Comparison of ENCODE assay signal across 8 cellular contexts in the genomic region with DNA sequence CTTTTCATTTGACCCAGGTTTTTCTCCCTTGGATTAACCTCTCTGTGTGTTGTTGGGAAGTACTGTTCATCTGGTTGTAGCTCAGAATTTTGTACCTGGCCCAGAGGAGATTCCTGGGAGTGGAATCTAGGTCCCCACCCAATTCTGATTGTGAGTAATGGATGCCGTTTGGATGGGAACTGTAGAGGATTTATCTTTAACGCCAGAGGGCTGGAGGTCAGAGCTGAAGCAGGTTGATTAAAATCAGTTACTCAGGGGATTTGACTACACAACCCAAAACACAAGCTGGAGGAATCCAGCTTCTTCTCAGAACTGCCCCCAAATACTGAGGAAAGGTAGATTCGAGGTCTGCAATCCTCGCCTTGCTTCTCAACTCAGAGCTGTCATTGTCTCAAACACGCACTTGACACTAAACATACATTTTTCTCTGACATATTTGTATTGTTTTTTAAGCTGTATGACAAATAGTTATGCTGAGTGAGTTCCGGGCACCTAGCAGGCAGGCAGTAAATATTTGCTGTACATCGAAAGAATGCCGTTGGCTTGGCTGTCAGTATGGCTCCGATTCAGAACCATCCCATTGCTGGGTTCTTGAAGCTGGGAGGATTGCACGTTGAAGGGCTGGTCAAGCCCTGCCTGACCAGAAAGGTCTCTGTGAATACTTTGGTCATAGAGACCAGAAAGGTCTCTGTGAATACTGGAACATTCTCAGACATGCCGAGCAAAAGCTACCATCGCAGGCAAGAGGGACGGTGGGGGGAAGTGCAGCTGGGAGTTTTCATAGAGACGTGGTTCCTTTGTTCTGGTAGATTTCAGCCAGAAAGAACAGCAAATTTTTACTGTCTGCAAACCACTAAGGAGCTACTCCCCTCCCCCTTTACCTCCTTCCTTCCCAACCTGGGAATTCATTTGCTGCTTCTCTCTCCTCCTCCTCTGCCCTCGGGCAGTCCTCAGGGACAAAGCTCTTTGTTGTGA.
A peak's percentile ranks its signal among the peaks of the same experiment; 100 is the strongest.
DNase-seq lines count a peak whose midpoint lies in the region; ATAC-seq and TF ChIP-seq lines count a peak whose summit lies in the region.

No MANE protein-coding gene starts in this region.

- intact Hi-C loops in activated CD4-positive, alpha-beta T cell treated with anti-CD3 and anti-CD28 coated beads, Interleukin-2, amount 10 ng/mL, durations not matched to agents 24 days and 14 days (cut with micrococcal nuclease), result no loop called here

- ATAC-seq in HG03175 (IDR thresholded peaks at IDR 0.05; ENCODE audit: unreplicated experiment), result no peak

- peak overlapping the region; percentile 78 for H3K4me3 Mint-ChIP-seq in activated CD4-positive, alpha-beta T cell treated with anti-CD3 and anti-CD28 coated beads, Interleukin-2, amount 10 ng/mL, durations not matched to agents 24 days and 14 days

- peak overlapping the region; percentile 65 for H3K27ac ChIP-seq in VCaP
- peak overlapping the region; percentile 89 to 93 for H3K27ac ChIP-seq in right atrium auricular region

- peak overlapping the region; percentile 96 for H3K4me2 ChIP-seq in skeletal muscle satellite cell (ENCODE audit: low read length)

- no peaks in the 10 kb centered on the region for H3K36me3 ChIP-seq in right atrium auricular region
- no peaks in the 10 kb centered on the region for H3K36me3 ChIP-seq in skeletal muscle satellite cell (ENCODE audit: insufficient read depth, low read length)

- H3K27me3 ChIP-seq in right atrium auricular region (no peaks in the 10 kb centered on the region), skeletal muscle satellite cell (ENCODE audit: control insufficient read depth, insufficient read depth, low read length) (peaks cover 3% of the 10 kb centered on the region)

- peak overlapping the region; percentile 13 to 46 for H3K4me3 ChIP-seq in right atrium auricular region
- H3K4me3 ChIP-seq in skeletal muscle satellite cell (ENCODE audit: low read length), result peak overlapping the region; percentile 70

- H3K9me3 ChIP-seq in right atrium auricular region (no peaks in the 10 kb centered on the region), skeletal muscle satellite cell (replicated peaks; ENCODE audit: low read length) (no peaks in the 10 kb centered on the region)

- H3K36me3 Mint-ChIP-seq in activated CD4-positive, alpha-beta T cell treated with anti-CD3 and anti-CD28 coated beads, Interleukin-2, amount 10 ng/mL, durations not matched to agents 24 days and 14 days (ENCODE audit: low read depth), result no peaks in the 10 kb centered on the region

- TF ChIP-seq CTCF in VCaP (conservative IDR thresholded peaks at IDR 0.05) (no peak), right atrium auricular region (IDR thresholded peaks at IDR 0.05) (no peak)

- no peaks in the 10 kb centered on the region for H3K9me3 Mint-ChIP-seq in activated CD4-positive, alpha-beta T cell treated with anti-CD3 and anti-CD28 coated beads, Interleukin-2, amount 10 ng/mL, durations not matched to agents 24 days and 14 days

- no peak for DNase-seq in activated CD4-positive, alpha-beta T cell treated with anti-CD3 and anti-CD28 coated beads, Interleukin-2, amount 10 ng/mL, durations not matched to agents 24 days and 14 days
- DNase-seq in activated CD4-positive, alpha-beta T cell treated with anti-CD3 and anti-CD28 coated beads, Interleukin-2, amount 50 U/mL, for 4 hours, result no peak
- no peak for DNase-seq in right atrium auricular region (ENCODE audit: low spot score)
- DNase-seq in stimulated activated CD8-positive, alpha-beta memory T cell treated with anti-CD3 and anti-CD28 coated beads, Interleukin-4, amount 100 ng/mL, for 48 hours, result no peak
- no peak for DNase-seq in effector CD8-positive, alpha-beta T cell (lab: John Stamatoyannopoulos, UW)

- peak overlapping the region; percentile 67 for H3K27ac Mint-ChIP-seq in activated CD4-positive, alpha-beta T cell treated with anti-CD3 and anti-CD28 coated beads, Interleukin-2, amount 10 ng/mL, durations not matched to agents 24 days and 14 days

- peak overlapping the region; percentile 95 for H3K9ac ChIP-seq in skeletal muscle satellite cell (ENCODE audit: low read depth, low read length)

- peaks cover 26% of the 10 kb centered on the region for H3K4me1 Mint-ChIP-seq in activated CD4-positive, alpha-beta T cell treated with anti-CD3 and anti-CD28 coated beads, Interleukin-2, amount 10 ng/mL, durations not matched to agents 24 days and 14 days

- H3K4me1 ChIP-seq in right atrium auricular region (peaks cover 0 to 16% of the 10 kb centered on the region in 2 donors), skeletal muscle satellite cell (ENCODE audit: control insufficient read depth, insufficient read depth, low read length) (peaks cover 32% of the 10 kb centered on the region)

- peaks cover 17% of the 10 kb centered on the region for H3K27me3 Mint-ChIP-seq in activated CD4-positive, alpha-beta T cell treated with anti-CD3 and anti-CD28 coated beads, Interleukin-2, amount 10 ng/mL, durations not matched to agents 24 days and 14 days
